In the genomic region with DNA sequence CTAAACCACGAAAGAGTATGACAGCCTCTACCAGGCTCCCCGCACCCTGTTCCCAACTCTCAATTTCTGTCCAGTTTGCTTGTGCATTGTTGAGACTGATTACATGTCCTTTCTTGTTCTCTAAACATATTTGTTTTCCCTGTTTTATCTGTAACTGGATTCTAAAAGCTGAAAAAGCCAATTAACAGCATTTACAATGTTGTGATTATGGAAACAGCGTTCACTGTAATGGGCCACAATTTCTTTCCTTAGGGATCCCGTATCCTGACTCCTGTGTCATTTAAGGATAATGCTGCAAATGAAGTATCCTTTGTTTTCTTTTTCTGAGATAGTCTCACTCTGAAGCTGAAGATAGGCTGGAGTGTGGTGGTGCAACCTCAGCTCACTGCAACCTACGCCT, we compare ENCODE assay signal across 24 cellular contexts. TPM values are rescaled to one million over a fixed set of nuclear protein-coding genes. Genes with fewer than 3 reads are reported as not detected.
DNase-seq lines count a peak whose midpoint lies in the region; ATAC-seq and TF ChIP-seq lines count a peak whose summit lies in the region.
"Had no signal": no experiment of that assay in that cellular context is flagged by ENCODE, and none has a peak within 500 bp of the region (broad histone marks: within the 10 kb centered on the region; RNA-seq: fewer than 3 reads in every experiment).

No MANE protein-coding gene starts in this region.

- H3K27me3 ChIP-seq in BLaER1 treated with 17β-estradiol and CSF1 and Interleukin-3, amounts not matched to agents 10 nM and 100 nM = no peaks in the 10 kb centered on the region
- no peaks in the 10 kb centered on the region for H3K27me3 ChIP-seq in HUES48 (ENCODE audit: control insufficient read depth, insufficient read depth, low read length)
- no peaks in the 10 kb centered on the region for H3K27me3 ChIP-seq in CD8-positive, alpha-beta T cell (ENCODE audit: insufficient read depth, low read length)
- H3K27me3 ChIP-seq: SJCRH30 had no signal

- DNase-seq in astrocyte of the hippocampus (ENCODE audit: low read depth, low spot score) (peak; percentile 15), neural crest cell (ENCODE audit: low read depth, low spot score) (no peak), dermis blood vessel endothelial cell (no peak), OCI-M1 (lab: John Stamatoyannopoulos, UW) (no peak)
- no peak for DNase-seq in CD8-positive, alpha-beta T cell
- DNase-seq: AML-193; KG1; NCI-H1092; NCI-H1436; NCI-H187 treated with DMSO at 0.1 percent for 48 hours; NCI-H2107; NCI-H2227 treated with DMSO at 0.1 percent for 48 hours; NCI-H510A; NK-92 treated with Interleukin-12 subunit alpha and Interleukin-12 subunit beta, amount 100 ng/mL, for 24 hours; SJCRH30 had no signal

- peaks cover 27% of the 10 kb centered on the region for H3K4me1 Mint-ChIP-seq in neural crest cell
- H3K4me1 Mint-ChIP-seq in CD8-positive, alpha-beta T cell (ENCODE audit: low read depth) = no peaks in the 10 kb centered on the region

- no peak for TF ChIP-seq CTCF in neural crest cell (conservative IDR thresholded peaks at IDR 0.05)
- no peak for TF ChIP-seq CTCF in CD8-positive, alpha-beta T cell (IDR thresholded peaks at IDR 0.05)

- intact Hi-C loops in CD8-positive, alpha-beta T cell (cut with DNase I, micrococcal nuclease) = loop anchor here in 1 of 2 experiments (2.0 kb wide), 1 partner anchor 1400 kb away; no protein-coding TSS in a partner anchor

- H3K4me3 Mint-ChIP-seq in neural crest cell = no peak overlapping the region
- no peak overlapping the region for H3K4me3 Mint-ChIP-seq in CD8-positive, alpha-beta T cell

- POLR2A ChIA-PET in CD8-positive, alpha-beta T cell (lab: Charles Lee) = interaction anchor here (1.6 kb wide), 1 partner anchor 11 kb away, joined by 3 read pairs; no protein-coding TSS in a partner anchor

- H3K9me3 Mint-ChIP-seq in neural crest cell = peaks cover 4% of the 10 kb centered on the region
- H3K9me3 Mint-ChIP-seq in CD8-positive, alpha-beta T cell = no peaks in the 10 kb centered on the region

- peak overlapping the region in 9 of 11 experiments; percentile 3 to 48 (median 41); a peak in 10 of 22 replicates for H3K4me2 ChIP-seq in BLaER1 treated with 17β-estradiol and CSF1 and Interleukin-3, amounts not matched to agents 10 nM and 100 nM

- peaks cover 36% of the 10 kb centered on the region for H3K36me3 Mint-ChIP-seq in neural crest cell (ENCODE audit: low read depth)
- peaks cover 24% of the 10 kb centered on the region for H3K36me3 Mint-ChIP-seq in CD8-positive, alpha-beta T cell

- peaks cover 0 to 57% (median 27%) of the 10 kb centered on the region in 11 experiments; a peak in 12 of 22 replicates for H4K20me1 ChIP-seq in BLaER1 treated with 17β-estradiol and CSF1 and Interleukin-3, amounts not matched to agents 10 nM and 100 nM

- no peak overlapping the region for H3K4me3 ChIP-seq in BLaER1 treated with 17β-estradiol and CSF1 and Interleukin-3, amounts not matched to agents 10 nM and 100 nM
- H3K4me3 ChIP-seq in HUES48 (ENCODE audit: low read depth, low read length) = no peak overlapping the region
- no peak overlapping the region for H3K4me3 ChIP-seq in CD8-positive, alpha-beta T cell (ENCODE audit: low read depth, low read length)
- H3K4me3 ChIP-seq: HAP-1, SJCRH30 had no signal

- ATAC-seq in CD8-positive, alpha-beta T cell = no peak
- ATAC-seq in GM19463 (IDR thresholded peaks at IDR 0.05; ENCODE audit: unreplicated experiment) = no peak
- ATAC-seq: Panc1 had no signal

- peaks cover 6 to 26% (median 21%) of the 10 kb centered on the region in 10 experiments; a peak in 18 of 20 replicates for H3K4me1 ChIP-seq in BLaER1 treated with 17β-estradiol and CSF1 and Interleukin-3, amounts not matched to agents 10 nM and 100 nM
- H3K4me1 ChIP-seq in HUES48 (ENCODE audit: control insufficient read depth, insufficient read depth, low read length) = peaks cover 13% of the 10 kb centered on the region; the same call in 1 of the 2 replicates
- no peaks in the 10 kb centered on the region for H3K4me1 ChIP-seq in CD8-positive, alpha-beta T cell (ENCODE audit: insufficient read depth, low read length)
- H3K4me1 ChIP-seq: SJCRH30 had no signal

- CTCF ChIA-PET in CD8-positive, alpha-beta T cell (lab: Charles Lee) = interaction anchor here (0.6 to 2.0 kb wide), 10 partner anchors 8 to 181 kb away, joined by 3 to 6 read pairs (median 4); partner anchors contain the start of gene EBPL

- H3K36me3 ChIP-seq in BLaER1 treated with 17β-estradiol and CSF1 and Interleukin-3, amounts not matched to agents 10 nM and 100 nM = peaks cover 21 to 77% (median 50%) of the 10 kb centered on the region in 11 experiments
- H3K36me3 ChIP-seq in HUES48 (ENCODE audit: control insufficient read depth, insufficient read depth, low read length) = peaks cover 28% of the 10 kb centered on the region
- H3K36me3 ChIP-seq in CD8-positive, alpha-beta T cell (ENCODE audit: insufficient read depth, low read length) = peaks cover 8% of the 10 kb centered on the region

- peak overlapping the region in 2 of 11 experiments; percentile 28 to 35; a peak in 1 of 22 replicates for H3K9ac ChIP-seq in BLaER1 treated with 17β-estradiol and CSF1 and Interleukin-3, amounts not matched to agents 10 nM and 100 nM
- no peak overlapping the region for H3K9ac ChIP-seq in HUES48 (ENCODE audit: low read depth, low read length)

- no peaks in the 10 kb centered on the region for H3K27me3 Mint-ChIP-seq in neural crest cell (ENCODE audit: low read depth)
- H3K27me3 Mint-ChIP-seq in CD8-positive, alpha-beta T cell (ENCODE audit: low read depth) = no peaks in the 10 kb centered on the region

- peak overlapping the region; percentile 4 for H3K27ac Mint-ChIP-seq in neural crest cell (ENCODE audit: unreplicated experiment)
- no peak overlapping the region for H3K27ac Mint-ChIP-seq in CD8-positive, alpha-beta T cell

- peaks cover 0 to 6% (median 0%) of the 10 kb centered on the region in 11 experiments; a peak in 3 of 22 replicates for H3K9me3 ChIP-seq in BLaER1 treated with 17β-estradiol and CSF1 and Interleukin-3, amounts not matched to agents 10 nM and 100 nM (replicated peaks in 1 of 11)
- no peaks in the 10 kb centered on the region for H3K9me3 ChIP-seq in HUES48 (ENCODE audit: control insufficient read depth, insufficient read depth, low read length)
- H3K9me3 ChIP-seq in CD8-positive, alpha-beta T cell (ENCODE audit: low read length) = no peaks in the 10 kb centered on the region
- H3K9me3 ChIP-seq: HAP-1, SJCRH30 had no signal

- peak overlapping the region in 2 of 11 experiments; percentile 14 to 23; a peak in 2 of 22 replicates for H3K27ac ChIP-seq in BLaER1 treated with 17β-estradiol and CSF1 and Interleukin-3, amounts not matched to agents 10 nM and 100 nM
- peak overlapping the region; percentile 1 for H3K27ac ChIP-seq in HUES48 (ENCODE audit: low read depth, low read length)
- no peak overlapping the region for H3K27ac ChIP-seq in CD8-positive, alpha-beta T cell (ENCODE audit: low read depth, low read length)
- H3K27ac ChIP-seq: C4-2B, SJCRH30 had no signal

RNA-seq across cellular contexts. Expression of gene EBPL, which starts 20.5 kb away (rescaled TPM):
- total RNA-seq in neural crest cell = 52.7 and 55.4 TPM in 2 replicates
- total RNA-seq in CD8-positive, alpha-beta T cell = 10 to 100 TPM in 1 of 2 experiments, 1 to 10 TPM in 1; 9.5 to 10.7 TPM
- 99.5 and 117 TPM in 2 replicates for total RNA-seq in dermis blood vessel endothelial cell

RNA-seq across cellular contexts. Expression of gene ARL11, which starts 42.5 kb away (rescaled TPM):
- total RNA-seq in neural crest cell (not detected in 2 replicates), dermis blood vessel endothelial cell (0.09 and 0.51 TPM in 2 replicates)
- 1 to 10 TPM in 1 of 2 experiments, under 1 TPM in 1; 0.08 to 1.0 TPM for total RNA-seq in CD8-positive, alpha-beta T cell
- total RNA-seq: A172, Daoy, HT1080, SJCRH30 had no signal
